Comparison of ENCODE assay signal across 1 cellular context in genomic region chr18:76080430-76080829, GRCh38.
TF ChIP-seq lines count a peak whose summit lies in the region.

No MANE protein-coding gene starts in this region.

TF ChIP-seq in neural cell, 6 proteins besides CTCF, POLR2A, EP300 and RAD21 (continued from another document):
- TF ChIP-seq SMC3 (conservative IDR thresholded peaks at IDR 0.05; ENCODE audit: poor library complexity) = no peak
TF ChIP-seq in neural cell: peak in this region for 2.
